ENCODE assay signal across 1 cellular context in the genomic region with DNA sequence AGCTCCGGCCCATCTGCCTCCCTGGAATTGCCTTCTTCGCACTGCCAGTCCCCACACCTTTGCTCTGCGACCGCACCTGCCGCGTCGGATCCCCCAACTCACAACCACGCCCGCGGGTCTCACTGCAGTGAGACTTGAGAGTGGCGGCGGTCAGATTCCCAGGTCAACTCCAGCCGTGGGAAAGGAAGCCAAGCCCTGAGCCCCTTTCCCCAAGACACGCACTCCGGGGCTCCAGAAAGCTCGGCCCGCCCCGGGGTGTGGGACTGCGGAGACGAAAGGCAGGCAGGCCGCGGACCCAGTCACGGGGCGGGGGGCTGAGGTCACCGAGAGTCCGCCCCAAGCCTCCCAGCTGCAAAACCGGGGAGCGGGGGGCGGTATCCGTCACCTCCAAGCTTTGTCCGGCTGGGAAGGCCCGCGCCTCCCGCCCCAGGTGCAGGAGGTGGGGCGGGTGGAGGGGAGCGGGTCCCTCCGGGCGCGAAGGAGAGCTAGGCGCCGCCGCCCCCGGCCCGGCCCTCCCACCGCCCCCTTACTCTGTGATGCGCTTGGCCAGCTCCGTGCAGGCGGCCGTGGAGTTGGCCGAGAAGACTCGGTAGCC.
A peak's percentile ranks its signal among the peaks of the same experiment; 100 is the strongest.
TF ChIP-seq lines count a peak whose summit lies in the region.

No MANE protein-coding gene starts in this region.

TF ChIP-seq in HEK293, 187 proteins besides CTCF, POLR2A, EP300 and RAD21 (continued from another document):
- TF ChIP-seq, protein P1, sequence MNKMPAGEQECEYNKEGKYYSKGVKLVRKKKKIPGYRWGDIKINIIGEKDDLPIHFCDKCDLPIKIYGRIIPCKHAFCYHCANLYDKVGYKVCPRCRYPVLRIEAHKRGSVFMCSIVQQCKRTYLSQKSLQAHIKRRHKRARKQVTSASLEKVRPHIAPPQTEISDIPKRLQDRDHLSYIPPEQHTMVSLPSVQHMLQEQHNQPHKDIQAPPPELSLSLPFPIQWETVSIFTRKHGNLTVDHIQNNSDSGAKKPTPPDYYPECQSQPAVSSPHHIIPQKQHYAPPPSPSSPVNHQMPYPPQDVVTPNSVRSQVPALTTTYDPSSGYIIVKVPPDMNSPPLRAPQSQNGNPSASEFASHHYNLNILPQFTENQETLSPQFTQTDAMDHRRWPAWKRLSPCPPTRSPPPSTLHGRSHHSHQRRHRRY (tag by site-specific recombination; IDR thresholded peaks at IDR 0.05), result no peak
- TF ChIP-seq ZBTB8A (tag by site-specific recombination; IDR thresholded peaks at IDR 0.05), result no peak
- no peak for TF ChIP-seq ZNF791 (tag by site-specific recombination; IDR thresholded peaks at IDR 0.05)
- TF ChIP-seq ZFHX2 (tag by site-specific recombination; conservative IDR thresholded peaks at IDR 0.05), result peak; percentile 19; the same call in 1 of the 2 replicates
- TF ChIP-seq ZNF623 (tag by site-specific recombination; IDR thresholded peaks at IDR 0.05), result no peak
- TF ChIP-seq ZNF777 (tag by site-specific recombination; IDR thresholded peaks at IDR 0.05; ENCODE audit: borderline replicate concordance), result no peak
- no peak for TF ChIP-seq ZNF37A (tag by site-specific recombination; IDR thresholded peaks at IDR 0.05)
- TF ChIP-seq BCL11A (tag by site-specific recombination; IDR thresholded peaks at IDR 0.05; ENCODE audit: low read depth), result no peak
- TF ChIP-seq ZBTB20 (tag by site-specific recombination; IDR thresholded peaks at IDR 0.05), result peak; percentile 1; the same call in 1 of the 2 replicates
- TF ChIP-seq, protein P2, sequence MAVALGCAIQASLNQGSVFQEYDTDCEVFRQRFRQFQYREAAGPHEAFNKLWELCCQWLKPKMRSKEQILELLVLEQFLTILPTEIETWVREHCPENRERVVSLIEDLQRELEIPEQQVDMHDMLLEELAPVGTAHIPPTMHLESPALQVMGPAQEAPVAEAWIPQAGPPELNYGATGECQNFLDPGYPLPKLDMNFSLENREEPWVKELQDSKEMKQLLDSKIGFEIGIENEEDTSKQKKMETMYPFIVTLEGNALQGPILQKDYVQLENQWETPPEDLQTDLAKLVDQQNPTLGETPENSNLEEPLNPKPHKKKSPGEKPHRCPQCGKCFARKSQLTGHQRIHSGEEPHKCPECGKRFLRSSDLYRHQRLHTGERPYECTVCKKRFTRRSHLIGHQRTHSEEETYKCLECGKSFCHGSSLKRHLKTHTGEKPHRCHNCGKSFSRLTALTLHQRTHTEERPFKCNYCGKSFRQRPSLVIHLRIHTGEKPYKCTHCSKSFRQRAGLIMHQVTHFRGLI (tag by site-specific recombination; IDR thresholded peaks at IDR 0.05), result no peak
- TF ChIP-seq ZNF561 (tag by site-specific recombination; IDR thresholded peaks at IDR 0.05; ENCODE audit: borderline replicate concordance), result no peak
- TF ChIP-seq ZNF248 (tag by site-specific recombination; IDR thresholded peaks at IDR 0.05), result no peak
- TF ChIP-seq GLIS2 (tag by site-specific recombination; IDR thresholded peaks at IDR 0.05), result peak; percentile 32; the same call in 1 of the 2 replicates
- peak; percentile 14; the same call in 1 of the 2 replicates for TF ChIP-seq ZNF660 (tag by site-specific recombination; IDR thresholded peaks at IDR 0.05)
- TF ChIP-seq ZNF214 (tag by site-specific recombination; IDR thresholded peaks at IDR 0.05; ENCODE audit: borderline replicate concordance), result no peak
- peak; percentile 73 for TF ChIP-seq SP2 (tag by site-specific recombination; IDR thresholded peaks at IDR 0.05)
- no peak for TF ChIP-seq FEZF1 (tag by site-specific recombination; IDR thresholded peaks at IDR 0.05)
- peak; percentile 28; the same call in 1 of the 2 replicates for TF ChIP-seq IKZF3 (tag by site-specific recombination; IDR thresholded peaks at IDR 0.05)
- no peak for TF ChIP-seq MZF1 (tag by site-specific recombination; IDR thresholded peaks at IDR 0.05; ENCODE audit: borderline replicate concordance)
- TF ChIP-seq, protein P3, sequence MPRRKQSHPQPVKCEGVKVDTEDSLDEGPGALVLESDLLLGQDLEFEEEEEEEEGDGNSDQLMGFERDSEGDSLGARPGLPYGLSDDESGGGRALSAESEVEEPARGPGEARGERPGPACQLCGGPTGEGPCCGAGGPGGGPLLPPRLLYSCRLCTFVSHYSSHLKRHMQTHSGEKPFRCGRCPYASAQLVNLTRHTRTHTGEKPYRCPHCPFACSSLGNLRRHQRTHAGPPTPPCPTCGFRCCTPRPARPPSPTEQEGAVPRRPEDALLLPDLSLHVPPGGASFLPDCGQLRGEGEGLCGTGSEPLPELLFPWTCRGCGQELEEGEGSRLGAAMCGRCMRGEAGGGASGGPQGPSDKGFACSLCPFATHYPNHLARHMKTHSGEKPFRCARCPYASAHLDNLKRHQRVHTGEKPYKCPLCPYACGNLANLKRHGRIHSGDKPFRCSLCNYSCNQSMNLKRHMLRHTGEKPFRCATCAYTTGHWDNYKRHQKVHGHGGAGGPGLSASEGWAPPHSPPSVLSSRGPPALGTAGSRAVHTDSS (tag by site-specific recombination; IDR thresholded peaks at IDR 0.05), result no peak
- TF ChIP-seq ZNF701 (tag by site-specific recombination; IDR thresholded peaks at IDR 0.05), result no peak
- TF ChIP-seq, protein P4, sequence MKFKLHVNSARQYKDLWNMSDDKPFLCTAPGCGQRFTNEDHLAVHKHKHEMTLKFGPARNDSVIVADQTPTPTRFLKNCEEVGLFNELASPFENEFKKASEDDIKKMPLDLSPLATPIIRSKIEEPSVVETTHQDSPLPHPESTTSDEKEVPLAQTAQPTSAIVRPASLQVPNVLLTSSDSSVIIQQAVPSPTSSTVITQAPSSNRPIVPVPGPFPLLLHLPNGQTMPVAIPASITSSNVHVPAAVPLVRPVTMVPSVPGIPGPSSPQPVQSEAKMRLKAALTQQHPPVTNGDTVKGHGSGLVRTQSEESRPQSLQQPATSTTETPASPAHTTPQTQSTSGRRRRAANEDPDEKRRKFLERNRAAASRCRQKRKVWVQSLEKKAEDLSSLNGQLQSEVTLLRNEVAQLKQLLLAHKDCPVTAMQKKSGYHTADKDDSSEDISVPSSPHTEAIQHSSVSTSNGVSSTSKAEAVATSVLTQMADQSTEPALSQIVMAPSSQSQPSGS (tag by site-specific recombination; IDR thresholded peaks at IDR 0.05; ENCODE audit: low read depth), result no peak
- TF ChIP-seq, protein P5, sequence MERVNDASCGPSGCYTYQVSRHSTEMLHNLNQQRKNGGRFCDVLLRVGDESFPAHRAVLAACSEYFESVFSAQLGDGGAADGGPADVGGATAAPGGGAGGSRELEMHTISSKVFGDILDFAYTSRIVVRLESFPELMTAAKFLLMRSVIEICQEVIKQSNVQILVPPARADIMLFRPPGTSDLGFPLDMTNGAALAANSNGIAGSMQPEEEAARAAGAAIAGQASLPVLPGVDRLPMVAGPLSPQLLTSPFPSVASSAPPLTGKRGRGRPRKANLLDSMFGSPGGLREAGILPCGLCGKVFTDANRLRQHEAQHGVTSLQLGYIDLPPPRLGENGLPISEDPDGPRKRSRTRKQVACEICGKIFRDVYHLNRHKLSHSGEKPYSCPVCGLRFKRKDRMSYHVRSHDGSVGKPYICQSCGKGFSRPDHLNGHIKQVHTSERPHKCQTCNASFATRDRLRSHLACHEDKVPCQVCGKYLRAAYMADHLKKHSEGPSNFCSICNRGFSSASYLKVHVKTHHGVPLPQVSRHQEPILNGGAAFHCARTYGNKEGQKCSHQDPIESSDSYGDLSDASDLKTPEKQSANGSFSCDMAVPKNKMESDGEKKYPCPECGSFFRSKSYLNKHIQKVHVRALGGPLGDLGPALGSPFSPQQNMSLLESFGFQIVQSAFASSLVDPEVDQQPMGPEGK (tag by site-specific recombination; IDR thresholded peaks at IDR 0.05), result peak; percentile 55
- TF ChIP-seq ZNF776 (tag by site-specific recombination; IDR thresholded peaks at IDR 0.05; ENCODE audit: borderline replicate concordance), result no peak
- no peak for TF ChIP-seq ZNF112 (tag by site-specific recombination; IDR thresholded peaks at IDR 0.05)
- TF ChIP-seq ZNF416 (tag by site-specific recombination; IDR thresholded peaks at IDR 0.05), result no peak
- TF ChIP-seq, protein P6, sequence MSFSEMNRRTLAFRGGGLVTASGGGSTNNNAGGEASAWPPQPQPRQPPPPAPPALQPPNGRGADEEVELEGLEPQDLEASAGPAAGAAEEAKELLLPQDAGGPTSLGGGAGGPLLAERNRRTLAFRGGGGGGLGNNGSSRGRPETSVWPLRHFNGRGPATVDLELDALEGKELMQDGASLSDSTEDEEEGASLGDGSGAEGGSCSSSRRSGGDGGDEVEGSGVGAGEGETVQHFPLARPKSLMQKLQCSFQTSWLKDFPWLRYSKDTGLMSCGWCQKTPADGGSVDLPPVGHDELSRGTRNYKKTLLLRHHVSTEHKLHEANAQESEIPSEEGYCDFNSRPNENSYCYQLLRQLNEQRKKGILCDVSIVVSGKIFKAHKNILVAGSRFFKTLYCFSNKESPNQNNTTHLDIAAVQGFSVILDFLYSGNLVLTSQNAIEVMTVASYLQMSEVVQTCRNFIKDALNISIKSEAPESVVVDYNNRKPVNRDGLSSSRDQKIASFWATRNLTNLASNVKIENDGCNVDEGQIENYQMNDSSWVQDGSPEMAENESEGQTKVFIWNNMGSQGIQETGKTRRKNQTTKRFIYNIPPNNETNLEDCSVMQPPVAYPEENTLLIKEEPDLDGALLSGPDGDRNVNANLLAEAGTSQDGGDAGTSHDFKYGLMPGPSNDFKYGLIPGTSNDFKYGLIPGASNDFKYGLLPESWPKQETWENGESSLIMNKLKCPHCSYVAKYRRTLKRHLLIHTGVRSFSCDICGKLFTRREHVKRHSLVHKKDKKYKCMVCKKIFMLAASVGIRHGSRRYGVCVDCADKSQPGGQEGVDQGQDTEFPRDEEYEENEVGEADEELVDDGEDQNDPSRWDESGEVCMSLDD (tag by site-specific recombination; IDR thresholded peaks at IDR 0.05), result peak; percentile 59
- TF ChIP-seq, protein P7, sequence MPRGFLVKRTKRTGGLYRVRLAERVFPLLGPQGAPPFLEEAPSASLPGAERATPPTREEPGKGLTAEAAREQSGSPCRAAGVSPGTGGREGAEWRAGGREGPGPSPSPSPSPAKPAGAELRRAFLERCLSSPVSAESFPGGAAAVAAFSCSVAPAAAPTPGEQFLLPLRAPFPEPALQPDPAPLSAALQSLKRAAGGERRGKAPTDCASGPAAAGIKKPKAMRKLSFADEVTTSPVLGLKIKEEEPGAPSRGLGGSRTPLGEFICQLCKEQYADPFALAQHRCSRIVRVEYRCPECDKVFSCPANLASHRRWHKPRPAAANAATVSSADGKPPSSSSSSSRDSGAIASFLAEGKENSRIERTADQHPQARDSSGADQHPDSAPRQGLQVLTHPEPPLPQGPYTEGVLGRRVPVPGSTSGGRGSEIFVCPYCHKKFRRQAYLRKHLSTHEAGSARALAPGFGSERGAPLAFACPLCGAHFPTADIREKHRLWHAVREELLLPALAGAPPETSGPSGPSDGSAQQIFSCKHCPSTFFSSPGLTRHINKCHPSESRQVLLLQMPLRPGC (tag by site-specific recombination; IDR thresholded peaks at IDR 0.05), result no peak
- TF ChIP-seq, protein P8, sequence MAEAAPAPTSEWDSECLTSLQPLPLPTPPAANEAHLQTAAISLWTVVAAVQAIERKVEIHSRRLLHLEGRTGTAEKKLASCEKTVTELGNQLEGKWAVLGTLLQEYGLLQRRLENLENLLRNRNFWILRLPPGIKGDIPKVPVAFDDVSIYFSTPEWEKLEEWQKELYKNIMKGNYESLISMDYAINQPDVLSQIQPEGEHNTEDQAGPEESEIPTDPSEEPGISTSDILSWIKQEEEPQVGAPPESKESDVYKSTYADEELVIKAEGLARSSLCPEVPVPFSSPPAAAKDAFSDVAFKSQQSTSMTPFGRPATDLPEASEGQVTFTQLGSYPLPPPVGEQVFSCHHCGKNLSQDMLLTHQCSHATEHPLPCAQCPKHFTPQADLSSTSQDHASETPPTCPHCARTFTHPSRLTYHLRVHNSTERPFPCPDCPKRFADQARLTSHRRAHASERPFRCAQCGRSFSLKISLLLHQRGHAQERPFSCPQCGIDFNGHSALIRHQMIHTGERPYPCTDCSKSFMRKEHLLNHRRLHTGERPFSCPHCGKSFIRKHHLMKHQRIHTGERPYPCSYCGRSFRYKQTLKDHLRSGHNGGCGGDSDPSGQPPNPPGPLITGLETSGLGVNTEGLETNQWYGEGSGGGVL (tag by site-specific recombination; IDR thresholded peaks at IDR 0.05), result peak; percentile 95
- TF ChIP-seq ZNF600 (tag by site-specific recombination; IDR thresholded peaks at IDR 0.05), result 0 out of 2 replicates have a peak, but pooled peaks have one; percentile 32
